ENCODE assay signal across 40 cellular contexts in genomic region chr7:150804802-150805201, GRCh38. TPM values are rescaled to one million over a fixed set of nuclear protein-coding genes. Genes with fewer than 3 reads are reported as not detected.
"Had no signal": no experiment of that assay in that cellular context is flagged by ENCODE, and none has a peak within 500 bp of the region (broad histone marks: within the 10 kb centered on the region; RNA-seq: fewer than 3 reads in every experiment).

No MANE protein-coding gene starts in this region.

- H3K4me3 ChIP-seq: ascending aorta, cardiac muscle cell had no signal

- DNase-seq: activated CD4-positive, alpha-beta memory T cell treated with anti-CD3 and anti-CD28 coated beads, Interleukin-2, amount 10 ng/mL, durations not matched to agents 7 days and 5 days; activated CD4-positive, alpha-beta T cell treated with anti-CD3 and anti-CD28 coated beads for 1 hour; activated CD4-positive, alpha-beta T cell treated with anti-CD3 and anti-CD28 coated beads for 36 hours; activated CD4-positive, alpha-beta T cell treated with anti-CD3 and anti-CD28 coated beads for 48 hours; activated CD4-positive, alpha-beta T cell treated with anti-CD3 and anti-CD28 coated beads, Interleukin-2, amount 10 ng/mL, durations not matched to agents 7 days and 5 days; activated CD4-positive, alpha-beta T cell treated with anti-CD3 and anti-CD28 coated beads, Interleukin-2, amount 50 U/mL, for 48 hours; activated CD4-positive, CD25-positive, alpha-beta regulatory T cell; activated CD8-positive, alpha-beta memory T cell treated with anti-CD3 and anti-CD28 coated beads for 24 hours; activated CD8-positive, alpha-beta memory T cell treated with anti-CD3 and anti-CD28 coated beads, Interleukin-2, amount 10 ng/mL, durations not matched to agents 7 days and 5 days; activated CD8-positive, alpha-beta memory T cell treated with anti-CD3 and anti-CD28 coated beads, Interleukin-2, amount 50 U/mL, for 48 hours; activated CD8-positive, alpha-beta T cell treated with anti-CD3 and anti-CD28 coated beads, Interleukin-2, amount 10 ng/mL, durations not matched to agents 7 days and 5 days; activated effector memory CD4-positive, alpha-beta T cell treated with Interleukin-2 at 50 U/mL for 16 hours; activated gamma-delta T cell; activated naive CD4-positive, alpha-beta T cell treated with anti-CD3 and anti-CD28 coated beads, Interleukin-2, amount 10 ng/mL, durations not matched to agents 7 days and 5 days; activated naive CD4-positive, alpha-beta T cell treated with Interleukin-2 at 50 U/mL for 16 hours; activated naive CD8-positive, alpha-beta T cell treated with anti-CD3 and anti-CD28 coated beads, Interleukin-2, amount 10 ng/mL, durations not matched to agents 7 days and 5 days; activated naive CD8-positive, alpha-beta T cell treated with anti-CD3 and anti-CD28 coated beads, Interleukin-2, amount 50 U/mL, for 24 hours; activated T-cell treated with anti-CD3 and anti-CD28 coated beads, Interleukin-2, amount 50 U/mL, for 24 hours; activated T-cell treated with anti-CD3 and anti-CD28 coated beads, Interleukin-2, amount 50 U/mL, for 48 hours; amygdala; anterior cingulate cortex; caudate nucleus; cerebellar nuclear complex; T-helper 1 cell; T-helper 2 cell; T-helper 9 cell had no signal

- H3K9me3 Mint-ChIP-seq: activated CD4-positive, alpha-beta memory T cell treated with anti-CD3 and anti-CD28 coated beads, Interleukin-2, amount 10 ng/mL, durations not matched to agents 7 days and 5 days; activated CD4-positive, alpha-beta T cell treated with anti-CD3 and anti-CD28 coated beads, Interleukin-2, amount 10 ng/mL, durations not matched to agents 7 days and 5 days; activated naive CD4-positive, alpha-beta T cell treated with anti-CD3 and anti-CD28 coated beads, Interleukin-2, amount 50 U/mL, for 24 hours; activated naive CD8-positive, alpha-beta T cell treated with anti-CD3 and anti-CD28 coated beads, Interleukin-2, amount 10 ng/mL, durations not matched to agents 7 days and 5 days; central memory CD8-positive, alpha-beta T cell; T-helper 1 cell treated with Interleukin-12 subunit alpha and Interleukin-12 subunit beta and Interleukin-4 antibody, amounts not matched to agents 30 μg/mL and 1 μg/mL, for 36 hours; T-helper 2 cell treated with Interferon-gamma antibody and Interleukin-4, amounts not matched to agents 5 μg/mL and 100 μg/mL, for 36 hours had no signal

- H3K27ac ChIP-seq: ascending aorta, cardiac muscle cell, VCaP had no signal

- H3K4me3 Mint-ChIP-seq: activated CD4-positive, alpha-beta memory T cell treated with anti-CD3 and anti-CD28 coated beads, Interleukin-2, amount 10 ng/mL, durations not matched to agents 7 days and 5 days; activated CD4-positive, alpha-beta T cell treated with anti-CD3 and anti-CD28 coated beads for 36 hours; activated CD4-positive, alpha-beta T cell treated with anti-CD3 and anti-CD28 coated beads, Interleukin-2, amount 10 ng/mL, durations not matched to agents 7 days and 5 days; activated CD8-positive, alpha-beta memory T cell treated with anti-CD3 and anti-CD28 coated beads, Interleukin-2, amount 10 ng/mL, durations not matched to agents 7 days and 5 days; activated CD8-positive, alpha-beta T cell treated with anti-CD3 and anti-CD28 coated beads, Interleukin-2, amount 10 ng/mL, durations not matched to agents 7 days and 5 days; activated naive CD4-positive, alpha-beta T cell treated with anti-CD3 and anti-CD28 coated beads, Interleukin-2, amount 10 ng/mL, durations not matched to agents 7 days and 5 days; activated naive CD4-positive, alpha-beta T cell treated with anti-CD3 and anti-CD28 coated beads, Interleukin-2, amount 50 U/mL, for 24 hours; activated naive CD8-positive, alpha-beta T cell; activated naive CD8-positive, alpha-beta T cell treated with anti-CD3 and anti-CD28 coated beads, Interleukin-2, amount 10 ng/mL, durations not matched to agents 7 days and 5 days; activated naive CD8-positive, alpha-beta T cell treated with anti-CD3 and anti-CD28 coated beads, Interleukin-2, amount 50 U/mL, for 24 hours; activated T-cell treated with anti-CD3 and anti-CD28 coated beads, Interleukin-2, amount 50 U/mL, for 24 hours; brain; central memory CD8-positive, alpha-beta T cell; T-helper 1 cell treated with Interleukin-12 subunit alpha and Interleukin-12 subunit beta and Interleukin-4 antibody, amounts not matched to agents 30 μg/mL and 1 μg/mL, for 36 hours; T-helper 2 cell treated with Interferon-gamma antibody and Interleukin-4, amounts not matched to agents 5 μg/mL and 100 μg/mL, for 36 hours had no signal

- ATAC-seq: activated CD4-positive, alpha-beta T cell treated with anti-CD3 and anti-CD28 coated beads for 36 hours; activated CD4-positive, CD25-positive, alpha-beta regulatory T cell treated with anti-CD3 and anti-CD28 coated beads, Interleukin-2, amount 50 U/mL, for 24 hours; activated CD8-positive, alpha-beta memory T cell treated with anti-CD3 and anti-CD28 coated beads, Interleukin-2, amount 10 ng/mL, durations not matched to agents 7 days and 5 days; activated CD8-positive, alpha-beta T cell treated with anti-CD3 and anti-CD28 coated beads, Interleukin-2, amount 10 ng/mL, durations not matched to agents 7 days and 5 days; activated naive CD8-positive, alpha-beta T cell treated with anti-CD3 and anti-CD28 coated beads, Interleukin-2, amount 50 U/mL, for 24 hours had no signal

- H3K36me3 Mint-ChIP-seq: activated CD8-positive, alpha-beta memory T cell treated with anti-CD3 and anti-CD28 coated beads, Interleukin-2, amount 10 ng/mL, durations not matched to agents 7 days and 5 days; activated naive CD4-positive, alpha-beta T cell treated with anti-CD3 and anti-CD28 coated beads, Interleukin-2, amount 10 ng/mL, durations not matched to agents 7 days and 5 days; activated naive CD8-positive, alpha-beta T cell treated with anti-CD3 and anti-CD28 coated beads, Interleukin-2, amount 10 ng/mL, durations not matched to agents 7 days and 5 days; brain had no signal

- H3K36me3 ChIP-seq: ascending aorta, cardiac muscle cell had no signal

- FAIRE-seq: bronchial epithelial cell, TTC549 had no signal

- H3K4me1 ChIP-seq: ascending aorta had no signal

- H3K27ac Mint-ChIP-seq: activated CD4-positive, alpha-beta memory T cell treated with anti-CD3 and anti-CD28 coated beads, Interleukin-2, amount 10 ng/mL, durations not matched to agents 7 days and 5 days; activated CD4-positive, alpha-beta T cell treated with anti-CD3 and anti-CD28 coated beads for 36 hours; activated CD8-positive, alpha-beta memory T cell treated with anti-CD3 and anti-CD28 coated beads, Interleukin-2, amount 10 ng/mL, durations not matched to agents 7 days and 5 days; activated CD8-positive, alpha-beta T cell treated with anti-CD3 and anti-CD28 coated beads, Interleukin-2, amount 10 ng/mL, durations not matched to agents 7 days and 5 days; activated naive CD4-positive, alpha-beta T cell treated with anti-CD3 and anti-CD28 coated beads, Interleukin-2, amount 10 ng/mL, durations not matched to agents 7 days and 5 days; activated naive CD4-positive, alpha-beta T cell treated with anti-CD3 and anti-CD28 coated beads, Interleukin-2, amount 50 U/mL, for 24 hours; activated naive CD8-positive, alpha-beta T cell; activated naive CD8-positive, alpha-beta T cell treated with anti-CD3 and anti-CD28 coated beads, Interleukin-2, amount 10 ng/mL, durations not matched to agents 7 days and 5 days; activated naive CD8-positive, alpha-beta T cell treated with anti-CD3 and anti-CD28 coated beads, Interleukin-2, amount 50 U/mL, for 24 hours; activated T-cell treated with anti-CD3 and anti-CD28 coated beads, Interleukin-2, amount 50 U/mL, for 24 hours; activated T-helper 2 cell treated with anti-CD3 and anti-CD28 coated beads, Interferon-gamma antibody, Interleukin-2, Interleukin-4, amounts not matched to agents 10 μg/mL and 5 μg/mL and 100 μg/mL, durations not matched to agents 14 hours and 24 hours and 36 hours; brain; T-helper 1 cell treated with Interleukin-12 subunit alpha and Interleukin-12 subunit beta and Interleukin-4 antibody, amounts not matched to agents 30 μg/mL and 1 μg/mL, for 36 hours; T-helper 2 cell treated with Interferon-gamma antibody and Interleukin-4, amounts not matched to agents 5 μg/mL and 100 μg/mL, for 36 hours had no signal

- H3K4me1 Mint-ChIP-seq: activated naive CD8-positive, alpha-beta T cell treated with anti-CD3 and anti-CD28 coated beads, Interleukin-2, amount 10 ng/mL, durations not matched to agents 7 days and 5 days; brain had no signal

RNA-seq across cellular contexts. Expression of gene TMEM176A, which starts 4.2 kb away (rescaled TPM):
- total RNA-seq: activated CD4-positive, alpha-beta memory T cell treated with anti-CD3 and anti-CD28 coated beads, Interleukin-2, amount 10 ng/mL, durations not matched to agents 7 days and 5 days; activated CD4-positive, alpha-beta T cell treated with anti-CD3 and anti-CD28 coated beads for 36 hours; activated CD4-positive, alpha-beta T cell treated with anti-CD3 and anti-CD28 coated beads, Interleukin-2, amount 10 ng/mL, durations not matched to agents 7 days and 5 days; activated CD8-positive, alpha-beta memory T cell treated with anti-CD3 and anti-CD28 coated beads, Interleukin-2, amount 10 ng/mL, durations not matched to agents 7 days and 5 days; activated CD8-positive, alpha-beta T cell treated with anti-CD3 and anti-CD28 coated beads, Interleukin-2, amount 10 ng/mL, durations not matched to agents 7 days and 5 days; activated T-helper 2 cell treated with anti-CD3 and anti-CD28 coated beads, Interferon-gamma antibody, Interleukin-2, Interleukin-4, amounts not matched to agents 10 μg/mL and 5 μg/mL and 100 μg/mL, durations not matched to agents 14 hours and 24 hours and 36 hours; chondrocyte had no signal

RNA-seq across cellular contexts. Expression of gene TMEM176B, which starts 4.6 kb away (rescaled TPM):
- total RNA-seq: activated CD4-positive, alpha-beta memory T cell treated with anti-CD3 and anti-CD28 coated beads, Interleukin-2, amount 10 ng/mL, durations not matched to agents 7 days and 5 days; activated CD4-positive, alpha-beta T cell treated with anti-CD3 and anti-CD28 coated beads for 36 hours; activated CD4-positive, alpha-beta T cell treated with anti-CD3 and anti-CD28 coated beads, Interleukin-2, amount 10 ng/mL, durations not matched to agents 7 days and 5 days; activated CD8-positive, alpha-beta memory T cell treated with anti-CD3 and anti-CD28 coated beads, Interleukin-2, amount 10 ng/mL, durations not matched to agents 7 days and 5 days; activated CD8-positive, alpha-beta T cell treated with anti-CD3 and anti-CD28 coated beads, Interleukin-2, amount 10 ng/mL, durations not matched to agents 7 days and 5 days; bronchial epithelial cell had no signal

RNA-seq across cellular contexts. Expression of gene AOC1, which starts 47.5 kb away (rescaled TPM):
- total RNA-seq: activated CD4-positive, alpha-beta memory T cell treated with anti-CD3 and anti-CD28 coated beads, Interleukin-2, amount 10 ng/mL, durations not matched to agents 7 days and 5 days; activated CD4-positive, alpha-beta T cell treated with anti-CD3 and anti-CD28 coated beads for 36 hours; activated CD4-positive, alpha-beta T cell treated with anti-CD3 and anti-CD28 coated beads, Interleukin-2, amount 10 ng/mL, durations not matched to agents 7 days and 5 days; activated CD8-positive, alpha-beta memory T cell treated with anti-CD3 and anti-CD28 coated beads, Interleukin-2, amount 10 ng/mL, durations not matched to agents 7 days and 5 days; activated CD8-positive, alpha-beta T cell treated with anti-CD3 and anti-CD28 coated beads, Interleukin-2, amount 10 ng/mL, durations not matched to agents 7 days and 5 days; activated naive CD8-positive, alpha-beta T cell treated with anti-CD3 and anti-CD28 coated beads, Interleukin-2, amount 10 ng/mL, durations not matched to agents 7 days and 5 days; chondrocyte had no signal
- polyA plus RNA-seq: cardiac muscle cell had no signal
